In the genomic region with DNA sequence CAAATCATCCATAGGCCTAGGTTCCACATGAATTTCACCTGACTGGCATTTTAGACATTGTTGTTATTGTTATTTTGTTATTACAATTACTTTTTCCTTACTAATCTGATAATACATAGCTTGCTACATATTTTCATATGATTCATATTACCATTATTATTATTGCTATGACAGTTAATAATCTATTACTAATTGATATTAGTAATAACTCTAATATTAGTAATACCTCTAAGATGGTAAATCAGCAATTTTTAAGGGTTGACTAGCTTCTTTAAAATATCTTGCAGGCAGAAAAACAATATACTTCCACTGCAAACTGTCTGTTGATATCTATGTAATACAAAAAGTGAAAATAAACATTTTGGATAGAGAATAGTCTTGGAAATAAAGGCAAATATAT, we compare ENCODE assay signal across 34 cellular contexts.
"Had no signal": no experiment of that assay in that cellular context is flagged by ENCODE, and none has a peak within 500 bp of the region (broad histone marks: within the 10 kb centered on the region; RNA-seq: fewer than 3 reads in every experiment).

No MANE protein-coding gene starts in this region.

- H3K9me3 ChIP-seq: MG63 had no signal

- H3K4me3 ChIP-seq: MG63 had no signal

- H3K27me3 ChIP-seq: MG63 had no signal

- H3K36me3 ChIP-seq: MG63 had no signal

- DNase-seq: Karpas-422, Kasumi-1, MG63, MM.1S, MV-4-11, NCI-H1048, NCI-H1092, NCI-H1092 treated with DMSO at 0.1 percent for 48 hours, NCI-H1105, NCI-H1105 treated with DMSO at 0.1 percent for 48 hours, NCI-H1417, NCI-H1417 treated with DMSO at 0.1 percent for 48 hours, NCI-H1436, NCI-H1436 treated with DMSO at 0.1 percent for 48 hours, NCI-H146, NCI-H1694, NCI-H1694 treated with DMSO at 0.1 percent for 48 hours, NCI-H187, NCI-H187 treated with DMSO at 0.1 percent for 48 hours, NCI-H1930, NCI-H2029, NCI-H2029 treated with DMSO at 0.1 percent for 48 hours, NCI-H2081, NCI-H2081 treated with DMSO at 0.1 percent for 48 hours, NCI-H2107, NCI-H2171, NCI-H2171 treated with DMSO at 0.1 percent for 48 hours, NCI-H2227 treated with DMSO at 0.1 percent for 48 hours, NCI-H226, NCI-H345, NCI-H446, NCI-H446 treated with DMSO at 0.1 percent for 48 hours, NCI-H510A, NCI-H510A treated with DMSO at 0.1 percent for 48 hours had no signal
